In genomic region chr6:11380969-11381744, GRCh38 we compare ENCODE assay signal across 1 cellular context.
TF ChIP-seq lines count a peak whose summit lies in the region.

No MANE protein-coding gene starts in this region.

TF ChIP-seq in GM12878, 131 proteins besides CTCF, POLR2A, EP300 and RAD21 (continued from another document):
- TF ChIP-seq CUX1 (IDR thresholded peaks at IDR 0.05; ENCODE audit: insufficient replicate concordance, low read depth, low read length) (no peak), ELK1 (IDR thresholded peaks at IDR 0.05; ENCODE audit: low read depth, low read length) (no peak), ZBTB11 (CRISPR knock-in tag; IDR thresholded peaks at IDR 0.05) (0 out of 2 replicates have a peak, but pooled peaks have one; percentile 2), ZNF622 (IDR thresholded peaks at IDR 0.05) (no peak), EED (IDR thresholded peaks at IDR 0.05; ENCODE audit: low read depth) (no peak), JUNB (IDR thresholded peaks at IDR 0.05) (peak; percentile 7; the same call in 1 of the 2 replicates), EGR1 (IDR thresholded peaks at IDR 0.05; ENCODE audit: borderline replicate concordance in 1 of 2, low read depth in 2 of 2, low read length in 2 of 2) (no peak), ZNF24 (IDR thresholded peaks at IDR 0.05) (peak; percentile 99), NKRF (conservative IDR thresholded peaks at IDR 0.05) (peak; percentile 16), TCF12 (IDR thresholded peaks at IDR 0.05; ENCODE audit: low read depth, low read length) (no peak), ATF2 (IDR thresholded peaks at IDR 0.05; ENCODE audit: low read length) (0 out of 2 replicates have a peak, but pooled peaks have one; percentile 18), PKNOX1 (IDR thresholded peaks at IDR 0.05) (no peak), LARP7 (IDR thresholded peaks at IDR 0.05) (0 out of 2 replicates have a peak, but pooled peaks have one; percentile 21), IKZF1 (conservative IDR thresholded peaks at IDR 0.05) (peak; percentile 50; the same call in 1 of the 2 replicates), IKZF2 (IDR thresholded peaks at IDR 0.05) (peak; percentile 30 to 68; a peak in 3 of 4 replicates), MLLT1 (IDR thresholded peaks at IDR 0.05) (peak; percentile 79), BCL11A (IDR thresholded peaks at IDR 0.05; ENCODE audit: low read depth, low read length) (0 out of 2 replicates have a peak, but pooled peaks have one; percentile 16), IRF3 (IDR thresholded peaks at IDR 0.05) (no peak), CBX3 (IDR thresholded peaks at IDR 0.05; ENCODE audit: borderline replicate concordance, low read depth) (no peak)
TF ChIP-seq in GM12878: peak in this region for 17.
